ENCODE assay signal across 1 cellular context in the genomic region with DNA sequence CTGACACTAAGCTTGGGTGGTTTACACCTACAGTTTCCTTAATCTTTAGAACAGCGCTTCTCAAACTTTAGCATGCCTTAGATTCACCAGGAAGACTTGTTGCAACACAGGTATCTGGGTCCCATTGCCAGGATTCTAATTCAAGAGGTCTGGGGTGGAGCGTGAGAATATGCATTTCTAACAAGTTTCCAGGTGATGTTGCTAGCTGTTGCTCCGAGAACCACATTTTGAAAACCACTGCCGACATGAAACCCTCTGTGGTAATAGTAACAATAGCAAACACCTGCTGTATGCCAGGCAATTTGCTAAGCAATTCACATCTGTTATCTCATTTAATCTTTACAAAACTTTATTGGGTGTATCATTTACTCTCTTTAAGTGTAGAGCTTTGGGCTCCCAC.
TF ChIP-seq lines count a peak whose summit lies in the region.

No MANE protein-coding gene starts in this region.

TF ChIP-seq in GM12878, 131 proteins besides CTCF, POLR2A, EP300 and RAD21:
- TF ChIP-seq, protein P1, sequence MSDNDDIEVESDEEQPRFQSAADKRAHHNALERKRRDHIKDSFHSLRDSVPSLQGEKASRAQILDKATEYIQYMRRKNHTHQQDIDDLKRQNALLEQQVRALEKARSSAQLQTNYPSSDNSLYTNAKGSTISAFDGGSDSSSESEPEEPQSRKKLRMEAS (IDR thresholded peaks at IDR 0.05; ENCODE audit: low read depth, low read length) = no peak
- TF ChIP-seq, protein P2, sequence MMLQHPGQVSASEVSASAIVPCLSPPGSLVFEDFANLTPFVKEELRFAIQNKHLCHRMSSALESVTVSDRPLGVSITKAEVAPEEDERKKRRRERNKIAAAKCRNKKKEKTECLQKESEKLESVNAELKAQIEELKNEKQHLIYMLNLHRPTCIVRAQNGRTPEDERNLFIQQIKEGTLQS (IDR thresholded peaks at IDR 0.05; ENCODE audit: borderline replicate concordance, extremely low read depth, low read depth, low read length) = no peak
- TF ChIP-seq, protein P3, sequence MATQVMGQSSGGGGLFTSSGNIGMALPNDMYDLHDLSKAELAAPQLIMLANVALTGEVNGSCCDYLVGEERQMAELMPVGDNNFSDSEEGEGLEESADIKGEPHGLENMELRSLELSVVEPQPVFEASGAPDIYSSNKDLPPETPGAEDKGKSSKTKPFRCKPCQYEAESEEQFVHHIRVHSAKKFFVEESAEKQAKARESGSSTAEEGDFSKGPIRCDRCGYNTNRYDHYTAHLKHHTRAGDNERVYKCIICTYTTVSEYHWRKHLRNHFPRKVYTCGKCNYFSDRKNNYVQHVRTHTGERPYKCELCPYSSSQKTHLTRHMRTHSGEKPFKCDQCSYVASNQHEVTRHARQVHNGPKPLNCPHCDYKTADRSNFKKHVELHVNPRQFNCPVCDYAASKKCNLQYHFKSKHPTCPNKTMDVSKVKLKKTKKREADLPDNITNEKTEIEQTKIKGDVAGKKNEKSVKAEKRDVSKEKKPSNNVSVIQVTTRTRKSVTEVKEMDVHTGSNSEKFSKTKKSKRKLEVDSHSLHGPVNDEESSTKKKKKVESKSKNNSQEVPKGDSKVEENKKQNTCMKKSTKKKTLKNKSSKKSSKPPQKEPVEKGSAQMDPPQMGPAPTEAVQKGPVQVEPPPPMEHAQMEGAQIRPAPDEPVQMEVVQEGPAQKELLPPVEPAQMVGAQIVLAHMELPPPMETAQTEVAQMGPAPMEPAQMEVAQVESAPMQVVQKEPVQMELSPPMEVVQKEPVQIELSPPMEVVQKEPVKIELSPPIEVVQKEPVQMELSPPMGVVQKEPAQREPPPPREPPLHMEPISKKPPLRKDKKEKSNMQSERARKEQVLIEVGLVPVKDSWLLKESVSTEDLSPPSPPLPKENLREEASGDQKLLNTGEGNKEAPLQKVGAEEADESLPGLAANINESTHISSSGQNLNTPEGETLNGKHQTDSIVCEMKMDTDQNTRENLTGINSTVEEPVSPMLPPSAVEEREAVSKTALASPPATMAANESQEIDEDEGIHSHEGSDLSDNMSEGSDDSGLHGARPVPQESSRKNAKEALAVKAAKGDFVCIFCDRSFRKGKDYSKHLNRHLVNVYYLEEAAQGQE (IDR thresholded peaks at IDR 0.05; ENCODE audit: low read depth, low read length) = no peak
- TF ChIP-seq, protein P4, sequence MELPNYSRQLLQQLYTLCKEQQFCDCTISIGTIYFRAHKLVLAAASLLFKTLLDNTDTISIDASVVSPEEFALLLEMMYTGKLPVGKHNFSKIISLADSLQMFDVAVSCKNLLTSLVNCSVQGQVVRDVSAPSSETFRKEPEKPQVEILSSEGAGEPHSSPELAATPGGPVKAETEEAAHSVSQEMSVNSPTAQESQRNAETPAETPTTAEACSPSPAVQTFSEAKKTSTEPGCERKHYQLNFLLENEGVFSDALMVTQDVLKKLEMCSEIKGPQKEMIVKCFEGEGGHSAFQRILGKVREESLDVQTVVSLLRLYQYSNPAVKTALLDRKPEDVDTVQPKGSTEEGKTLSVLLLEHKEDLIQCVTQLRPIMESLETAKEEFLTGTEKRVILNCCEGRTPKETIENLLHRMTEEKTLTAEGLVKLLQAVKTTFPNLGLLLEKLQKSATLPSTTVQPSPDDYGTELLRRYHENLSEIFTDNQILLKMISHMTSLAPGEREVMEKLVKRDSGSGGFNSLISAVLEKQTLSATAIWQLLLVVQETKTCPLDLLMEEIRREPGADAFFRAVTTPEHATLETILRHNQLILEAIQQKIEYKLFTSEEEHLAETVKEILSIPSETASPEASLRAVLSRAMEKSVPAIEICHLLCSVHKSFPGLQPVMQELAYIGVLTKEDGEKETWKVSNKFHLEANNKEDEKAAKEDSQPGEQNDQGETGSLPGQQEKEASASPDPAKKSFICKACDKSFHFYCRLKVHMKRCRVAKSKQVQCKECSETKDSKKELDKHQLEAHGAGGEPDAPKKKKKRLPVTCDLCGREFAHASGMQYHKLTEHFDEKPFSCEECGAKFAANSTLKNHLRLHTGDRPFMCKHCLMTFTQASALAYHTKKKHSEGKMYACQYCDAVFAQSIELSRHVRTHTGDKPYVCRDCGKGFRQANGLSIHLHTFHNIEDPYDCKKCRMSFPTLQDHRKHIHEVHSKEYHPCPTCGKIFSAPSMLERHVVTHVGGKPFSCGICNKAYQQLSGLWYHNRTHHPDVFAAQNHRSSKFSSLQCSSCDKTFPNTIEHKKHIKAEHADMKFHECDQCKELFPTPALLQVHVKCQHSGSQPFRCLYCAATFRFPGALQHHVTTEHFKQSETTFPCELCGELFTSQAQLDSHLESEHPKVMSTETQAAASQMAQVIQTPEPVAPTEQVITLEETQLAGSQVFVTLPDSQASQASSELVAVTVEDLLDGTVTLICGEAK (IDR thresholded peaks at IDR 0.05; ENCODE audit: borderline replicate concordance) = 0 out of 2 replicates have a peak, but pooled peaks have one; percentile 39
TF ChIP-seq in GM12878: peak in this region for 1.
